In the genomic region with DNA sequence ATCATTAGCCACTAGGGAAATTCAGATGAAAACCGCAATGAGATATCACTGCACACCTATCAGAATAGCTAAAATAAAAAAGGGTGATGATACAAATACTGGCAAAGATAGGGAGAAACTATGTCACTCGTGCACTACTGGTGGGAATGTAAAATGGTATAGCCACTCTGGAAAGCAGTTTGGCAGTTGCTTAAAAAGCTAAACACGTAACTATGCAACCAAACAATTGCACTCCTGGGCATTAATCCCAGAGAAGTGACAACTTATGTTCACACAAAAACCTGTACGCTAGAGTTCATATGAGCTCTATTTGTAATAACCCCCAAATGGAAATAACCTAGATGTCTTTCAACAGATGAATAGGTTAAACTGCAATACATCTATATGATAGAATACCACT, we compare ENCODE assay signal across 28 cellular contexts.
"Had no signal": no experiment of that assay in that cellular context is flagged by ENCODE, and none has a peak within 500 bp of the region (broad histone marks: within the 10 kb centered on the region; RNA-seq: fewer than 3 reads in every experiment).

No MANE protein-coding gene starts in this region.

- H3K36me3 ChIP-seq: ascending aorta, brain microvascular endothelial cell, cardiac muscle cell had no signal

- H3K9me3 Mint-ChIP-seq: activated B cell treated with CpG ODN at 0.5 μM for 24 hours; activated CD4-positive, alpha-beta T cell treated with anti-CD3 and anti-CD28 coated beads, Interleukin-2, amount 10 ng/mL, durations not matched to agents 24 days and 14 days; activated naive CD4-positive, alpha-beta T cell treated with anti-CD3 and anti-CD28 coated beads, Interleukin-2, amount 50 U/mL, for 72 hours; activated naive CD8-positive, alpha-beta T cell treated with anti-CD3 and anti-CD28 coated beads, Interleukin-2, amount 50 U/mL, for 24 hours; activated T-cell treated with anti-CD3 and anti-CD28 coated beads, Interleukin-2, amount 50 U/mL, for 4 hours; T-cell had no signal

- H3K36me3 Mint-ChIP-seq: activated CD8-positive, alpha-beta memory T cell treated with anti-CD3 and anti-CD28 coated beads, Interleukin-2, amount 10 ng/mL, durations not matched to agents 7 days and 5 days; activated naive CD4-positive, alpha-beta T cell treated with anti-CD3 and anti-CD28 coated beads, Interleukin-2, amount 50 U/mL, for 72 hours; T-cell had no signal

- H3K4me1 Mint-ChIP-seq: activated naive CD8-positive, alpha-beta T cell treated with anti-CD3 and anti-CD28 coated beads, Interleukin-2, amount 50 U/mL, for 24 hours; T-cell had no signal

- H3K27ac Mint-ChIP-seq: activated B cell treated with CpG ODN at 0.5 μM for 24 hours; activated CD4-positive, alpha-beta T cell treated with anti-CD3 and anti-CD28 coated beads, Interleukin-2, amount 10 ng/mL, durations not matched to agents 24 days and 14 days; activated CD8-positive, alpha-beta memory T cell treated with anti-CD3 and anti-CD28 coated beads, Interleukin-2, amount 10 ng/mL, durations not matched to agents 7 days and 5 days; activated naive CD4-positive, alpha-beta T cell treated with anti-CD3 and anti-CD28 coated beads, Interleukin-2, amount 50 U/mL, for 72 hours; activated naive CD8-positive, alpha-beta T cell treated with anti-CD3 and anti-CD28 coated beads, Interleukin-2, amount 50 U/mL, for 24 hours; T-cell had no signal

- H3K27ac ChIP-seq: ascending aorta, brain microvascular endothelial cell, cardiac muscle cell, KMS-11, SK-N-MC had no signal

- H3K9me3 ChIP-seq: ascending aorta had no signal

- DNase-seq: activated B cell treated with CpG ODN at 0.5 μM for 24 hours; activated CD4-positive, alpha-beta T cell treated with anti-CD3 and anti-CD28 coated beads for 1 hour; activated CD4-positive, alpha-beta T cell treated with anti-CD3 and anti-CD28 coated beads, Interleukin-2, amount 10 ng/mL, durations not matched to agents 24 days and 14 days; activated CD4-positive, alpha-beta T cell treated with anti-CD3 and anti-CD28 coated beads, Interleukin-2, amount 50 U/mL, for 48 hours; activated CD8-positive, alpha-beta memory T cell treated with anti-CD3 and anti-CD28 coated beads, Interleukin-2, amount 10 ng/mL, durations not matched to agents 7 days and 5 days; activated effector memory CD4-positive, alpha-beta T cell treated with anti-CD3 and anti-CD28 coated beads, Interleukin-2, amount 50 U/mL, for 16 hours; activated naive CD4-positive, alpha-beta T cell treated with Interleukin-2 at 50 U/mL for 16 hours; activated naive CD8-positive, alpha-beta T cell treated with anti-CD3 and anti-CD28 coated beads, Interleukin-2, amount 50 U/mL, for 24 hours; activated T-cell treated with anti-CD3 and anti-CD28 coated beads, Interleukin-2, amount 50 U/mL, for 4 hours; amniotic stem cell; brain microvascular endothelial cell; NCI-H1092; NCI-H1417; NCI-H1930; NCI-H2107; NCI-H2171 treated with DMSO at 0.1 percent for 48 hours; NCI-H226; NCI-H774; NK-92 treated with Interleukin-12 subunit alpha and Interleukin-12 subunit beta, amount 100 ng/mL, for 24 hours; SIG-M5; T-cell; T-helper 2 cell; T1000 had no signal

- H3K4me3 ChIP-seq: ascending aorta, cardiac muscle cell, SK-N-MC had no signal

- H3K27me3 Mint-ChIP-seq: activated B cell treated with CpG ODN at 0.5 μM for 24 hours; activated naive CD8-positive, alpha-beta T cell treated with anti-CD3 and anti-CD28 coated beads, Interleukin-2, amount 50 U/mL, for 24 hours had no signal

- H3K4me3 Mint-ChIP-seq: activated B cell treated with CpG ODN at 0.5 μM for 24 hours; activated CD4-positive, alpha-beta T cell treated with anti-CD3 and anti-CD28 coated beads, Interleukin-2, amount 10 ng/mL, durations not matched to agents 24 days and 14 days; activated CD8-positive, alpha-beta memory T cell treated with anti-CD3 and anti-CD28 coated beads, Interleukin-2, amount 10 ng/mL, durations not matched to agents 7 days and 5 days; activated naive CD8-positive, alpha-beta T cell treated with anti-CD3 and anti-CD28 coated beads, Interleukin-2, amount 50 U/mL, for 24 hours; activated T-cell treated with anti-CD3 and anti-CD28 coated beads, Interleukin-2, amount 50 U/mL, for 4 hours; T-cell had no signal

- ATAC-seq: activated CD8-positive, alpha-beta memory T cell treated with anti-CD3 and anti-CD28 coated beads, Interleukin-2, amount 10 ng/mL, durations not matched to agents 7 days and 5 days; activated naive CD4-positive, alpha-beta T cell treated with anti-CD3 and anti-CD28 coated beads, Interleukin-2, amount 50 U/mL, for 72 hours; activated naive CD8-positive, alpha-beta T cell treated with anti-CD3 and anti-CD28 coated beads, Interleukin-2, amount 50 U/mL, for 24 hours; activated T-cell treated with anti-CD3 and anti-CD28 coated beads, Interleukin-2, amount 50 U/mL, for 4 hours; T-cell had no signal

- H3K27me3 ChIP-seq: ascending aorta, brain microvascular endothelial cell, cardiac muscle cell had no signal
